ENCODE assay signal across 17 cellular contexts in genomic region chr10:102681696-102682095, GRCh38. TPM values are rescaled to one million over a fixed set of nuclear protein-coding genes. Genes with fewer than 3 reads are reported as not detected.
DNase-seq lines count a peak whose midpoint lies in the region; ATAC-seq and TF ChIP-seq lines count a peak whose summit lies in the region.
"Had no signal": no experiment of that assay in that cellular context is flagged by ENCODE, and none has a peak within 500 bp of the region (broad histone marks: within the 10 kb centered on the region; RNA-seq: fewer than 3 reads in every experiment).

No MANE protein-coding gene starts in this region.

- peak overlapping the region; percentile 34 for H3K27ac Mint-ChIP-seq in activated naive CD8-positive, alpha-beta T cell treated with anti-CD3 and anti-CD28 coated beads for 36 hours
- no peak overlapping the region for H3K27ac Mint-ChIP-seq in activated naive CD8-positive, alpha-beta T cell treated with anti-CD3 and anti-CD28 coated beads, Interleukin-2, amount 50 U/mL, for 24 hours
- H3K27ac Mint-ChIP-seq in brain: peak overlapping the region in 3 of 5 experiments; percentile 29 to 82 (median 44)

- no peak overlapping the region for H3K4me3 Mint-ChIP-seq in activated naive CD8-positive, alpha-beta T cell treated with anti-CD3 and anti-CD28 coated beads for 36 hours
- H3K4me3 Mint-ChIP-seq in activated naive CD8-positive, alpha-beta T cell treated with anti-CD3 and anti-CD28 coated beads, Interleukin-2, amount 50 U/mL, for 24 hours: no peak overlapping the region
- no peak overlapping the region for H3K4me3 Mint-ChIP-seq in brain

- no peaks in the 10 kb centered on the region for H3K27me3 Mint-ChIP-seq in activated naive CD8-positive, alpha-beta T cell treated with anti-CD3 and anti-CD28 coated beads for 36 hours
- H3K27me3 Mint-ChIP-seq in activated naive CD8-positive, alpha-beta T cell treated with anti-CD3 and anti-CD28 coated beads, Interleukin-2, amount 50 U/mL, for 24 hours: no peaks in the 10 kb centered on the region
- H3K27me3 Mint-ChIP-seq in brain: no peaks in the 10 kb centered on the region

- H3K27ac ChIP-seq in RWPE1: peak overlapping the region; percentile 15; the same call in 1 of the 2 replicates
- H3K27ac ChIP-seq: BLaER1, Peyer's patch had no signal

- ATAC-seq in activated naive CD8-positive, alpha-beta T cell treated with anti-CD3 and anti-CD28 coated beads, Interleukin-2, amount 50 U/mL, for 24 hours: no peak
- ATAC-seq: Right ventricle myocardium inferior had no signal

- CTCF ChIA-PET in RWPE1 (lab: Yijun Ruan, JAX): no interaction called here

- H3K9me3 Mint-ChIP-seq in activated naive CD8-positive, alpha-beta T cell treated with anti-CD3 and anti-CD28 coated beads for 36 hours: no peaks in the 10 kb centered on the region
- H3K9me3 Mint-ChIP-seq in activated naive CD8-positive, alpha-beta T cell treated with anti-CD3 and anti-CD28 coated beads, Interleukin-2, amount 50 U/mL, for 24 hours: no peaks in the 10 kb centered on the region
- peaks cover 0 to 3% (median 0%) of the 10 kb centered on the region in 5 experiments for H3K9me3 Mint-ChIP-seq in brain

- H3K36me3 Mint-ChIP-seq in activated naive CD8-positive, alpha-beta T cell treated with anti-CD3 and anti-CD28 coated beads for 36 hours: peaks cover 16% of the 10 kb centered on the region
- peaks cover 13% of the 10 kb centered on the region for H3K36me3 Mint-ChIP-seq in activated naive CD8-positive, alpha-beta T cell treated with anti-CD3 and anti-CD28 coated beads, Interleukin-2, amount 50 U/mL, for 24 hours (ENCODE audit: low read depth)
- peaks cover 50% of the 10 kb centered on the region for H3K36me3 Mint-ChIP-seq in brain

- POLR2A ChIA-PET in RWPE1 (lab: Yijun Ruan, JAX; ENCODE audit: low non-redundant PET): interaction anchor here (0.6 kb wide), 1 partner anchor 438 kb away, joined by 4 read pairs; no protein-coding TSS in a partner anchor

- H3K4me1 Mint-ChIP-seq in activated naive CD8-positive, alpha-beta T cell treated with anti-CD3 and anti-CD28 coated beads for 36 hours: peaks cover 17% of the 10 kb centered on the region
- H3K4me1 Mint-ChIP-seq in activated naive CD8-positive, alpha-beta T cell treated with anti-CD3 and anti-CD28 coated beads, Interleukin-2, amount 50 U/mL, for 24 hours: peaks cover 18% of the 10 kb centered on the region
- H3K4me1 Mint-ChIP-seq in brain: peaks cover 40% of the 10 kb centered on the region

- TF ChIP-seq CTCF in RWPE1 (conservative IDR thresholded peaks at IDR 0.05; ENCODE audit: low read depth) (no peak), brain (conservative IDR thresholded peaks at IDR 0.05) (no peak)

- DNase-seq in activated naive CD8-positive, alpha-beta T cell treated with anti-CD3 and anti-CD28 coated beads for 36 hours: no peak
- DNase-seq in activated naive CD8-positive, alpha-beta T cell treated with anti-CD3 and anti-CD28 coated beads, Interleukin-2, amount 50 U/mL, for 24 hours: no peak
- no peak for DNase-seq in RWPE1 (ENCODE audit: low spot score)
- no peak for DNase-seq in hippocampal formation (lab: John Stamatoyannopoulos, UW)
- no peak for DNase-seq in activated CD4-positive, CD25-positive, alpha-beta regulatory T cell (lab: John Stamatoyannopoulos, UW)
- DNase-seq in stimulated activated CD4-positive, alpha-beta T cell treated with anti-CD3 and anti-CD28 coated beads, Interleukin-2, amount 100 ng/mL, for 24 hours: no peak
- DNase-seq: DMS79; GOT3; NCI-H1105 treated with DMSO at 0.1 percent for 48 hours; NCI-H1694; NCI-H2081 treated with DMSO at 0.1 percent for 48 hours; NCI-H446 treated with DMSO at 0.1 percent for 48 hours; NK-92 treated with Interleukin-12 subunit alpha and Interleukin-12 subunit beta, amount 100 ng/mL, for 24 hours had no signal

RNA-seq across cellular contexts. Expression of gene ARL3, which starts 32.5 kb away (rescaled TPM):
- 1 to 10 TPM; 5.7 to 6.2 TPM for total RNA-seq in activated naive CD8-positive, alpha-beta T cell treated with anti-CD3 and anti-CD28 coated beads for 36 hours
- 33.2 TPM for polyA plus RNA-seq in brain (ENCODE audit: insufficient read depth, low read depth, low replicate concordance)

RNA-seq across cellular contexts. Expression of gene SFXN2, which starts 32.7 kb away (rescaled TPM):
- total RNA-seq in activated naive CD8-positive, alpha-beta T cell treated with anti-CD3 and anti-CD28 coated beads for 36 hours: 10 to 100 TPM; 23.6 to 28.0 TPM
- 5.7 TPM for polyA plus RNA-seq in brain (ENCODE audit: insufficient read depth, low read depth, low replicate concordance)

RNA-seq across cellular contexts. Expression of gene TRIM8, which starts 37.4 kb away (rescaled TPM):
- total RNA-seq in activated naive CD8-positive, alpha-beta T cell treated with anti-CD3 and anti-CD28 coated beads for 36 hours: 10 to 100 TPM; 40.4 to 41.8 TPM
- 97.4 TPM for polyA plus RNA-seq in brain (ENCODE audit: insufficient read depth, low read depth, low replicate concordance)
